ENCODE assay signal across 8 cellular contexts in the genomic region with DNA sequence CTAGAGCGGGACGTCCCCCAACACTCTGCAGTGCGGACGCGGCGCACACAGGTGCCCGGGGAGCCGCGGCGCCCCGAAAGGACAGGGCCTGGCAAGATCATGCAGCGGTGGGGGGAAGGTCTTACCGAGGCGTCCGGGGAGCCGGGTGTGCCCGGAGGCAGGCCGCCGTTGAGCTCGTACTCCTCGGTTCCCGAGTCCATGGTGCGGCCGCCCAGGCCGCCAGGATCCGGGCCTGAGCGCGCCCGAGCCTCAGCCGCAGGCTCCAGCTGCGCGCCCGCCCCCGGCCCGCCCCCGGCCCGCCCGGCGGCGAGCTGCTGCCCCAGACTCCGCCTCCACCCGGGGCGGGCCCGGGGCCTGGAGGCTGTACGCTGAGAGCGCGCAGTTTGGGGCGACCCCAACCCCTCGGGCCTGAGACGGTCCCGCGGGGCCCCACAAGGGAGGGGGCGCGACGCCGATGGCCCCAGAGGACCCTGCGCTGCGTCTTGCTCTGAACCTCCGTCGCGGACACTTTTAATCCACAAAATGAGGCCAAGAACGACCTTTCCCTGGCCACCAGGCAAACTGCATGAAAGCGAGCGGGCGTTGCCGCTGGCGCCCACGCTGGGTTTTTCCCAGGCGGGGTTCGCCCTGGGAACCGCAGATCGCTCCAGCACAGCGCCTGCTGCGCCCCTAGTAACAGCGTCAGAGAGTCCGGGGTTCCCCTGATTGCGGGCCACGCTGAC. TPM values are rescaled to one million over a fixed set of nuclear protein-coding genes. Genes with fewer than 3 reads are reported as not detected.
DNase-seq lines count a peak whose midpoint lies in the region; ATAC-seq lines count a peak whose summit lies in the region.

A gene with protein sequence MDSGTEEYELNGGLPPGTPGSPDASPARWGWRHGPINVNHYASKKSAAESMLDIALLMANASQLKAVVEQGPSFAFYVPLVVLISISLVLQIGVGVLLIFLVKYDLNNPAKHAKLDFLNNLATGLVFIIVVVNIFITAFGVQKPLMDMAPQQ (minus strand): TSS at position 234 of the 722 bp plus-strand sequence. CDS start 34 bp downstream, at position 200.

- peak within 1 kb of the TSS; percentile 69 for H3K4me3 ChIP-seq in right cardiac atrium (ENCODE audit: low read length)

- H3K27me3 ChIP-seq in right cardiac atrium (ENCODE audit: control insufficient read depth, insufficient read depth): no peaks in the 10 kb centered on the region

- peak; percentile 20 for DNase-seq in DMS53 treated with DMSO at 0.1 percent for 48 hours (lab: John Stamatoyannopoulos, UW; ENCODE audit: unreplicated experiment)
- DNase-seq in HS-5 (ENCODE audit: low read depth): peak; percentile 18
- DNase-seq in T-helper 1 cell: peak; percentile 79 to 85 (median 81)
- DNase-seq in amniotic epithelial cell (ENCODE audit: low read depth): peak; percentile 69
- DNase-seq in right cardiac atrium: peak; percentile 77 to 91 (median 90)
- DNase-seq in retina: peak; percentile 91
- no peak for DNase-seq in cortex of kidney (lab: John Stamatoyannopoulos, UW)

- H3K27ac ChIP-seq in right cardiac atrium (ENCODE audit: low read length): peak within 1 kb of the TSS; percentile 88

- intact Hi-C loops in right cardiac atrium (cut with DNase I): no loop called here

- ATAC-seq in GM19467 (IDR thresholded peaks at IDR 0.05; ENCODE audit: unreplicated experiment): peak; percentile 57
- peak; percentile 90 for ATAC-seq in right cardiac atrium

- under 1% methylated on average over 77 of the region's 78 CpGs for WGBS in right cardiac atrium

- H3K4me1 ChIP-seq in right cardiac atrium (ENCODE audit: control insufficient read depth, insufficient read depth, low read length): peaks cover 21% of the 10 kb centered on the region

- no peaks in the 10 kb centered on the region for H3K9me3 ChIP-seq in right cardiac atrium (ENCODE audit: control insufficient read depth, low read length)

RNA-seq across cellular contexts. Expression of the gene that starts here (rescaled TPM):
- total RNA-seq in right cardiac atrium: 10 to 100 TPM; 42.9 to 68.4 (median 62.7) TPM
- polyA plus RNA-seq in right cardiac atrium: 96.2 TPM
